15 cellular contexts compared by ENCODE assay signal in genomic region chr6:142329486-142330113, GRCh38. TPM values are rescaled to one million over a fixed set of nuclear protein-coding genes. Genes with fewer than 3 reads are reported as not detected.
"Had no signal": no experiment of that assay in that cellular context is flagged by ENCODE, and none has a peak within 500 bp of the region (broad histone marks: within the 10 kb centered on the region; RNA-seq: fewer than 3 reads in every experiment).

No MANE protein-coding gene starts in this region.

- H3K36me3 ChIP-seq: esophagus muscularis mucosa, gastroesophageal sphincter, heart left ventricle, left ventricle myocardium inferior, thoracic aorta had no signal

- H2AFZ ChIP-seq: parathyroid adenoma had no signal

- H3K27me3 ChIP-seq: esophagus muscularis mucosa, gastroesophageal sphincter, heart left ventricle had no signal

- H3K9ac ChIP-seq: parathyroid adenoma had no signal

- ATAC-seq: activated CD8-positive, alpha-beta T cell treated with anti-CD3 and anti-CD28 coated beads, Interleukin-2, amount 10 ng/mL, durations not matched to agents 7 days and 5 days; gastroesophageal sphincter; heart left ventricle; stimulated activated naive B cell treated with anti-CD40 and anti-IgM and Interleukin-4, amounts not matched to agents 10 μg/mL and 1 μg/mL and 100 μg/mL, for 72 hours; T-cell had no signal

- H3K4me3 ChIP-seq: coronary artery, esophagus muscularis mucosa, gastroesophageal sphincter, heart left ventricle, left ventricle myocardium inferior, thoracic aorta had no signal

- H3K79me2 ChIP-seq: parathyroid adenoma had no signal

- H3K9me3 ChIP-seq: esophagus muscularis mucosa, gastroesophageal sphincter, heart left ventricle, left ventricle myocardium inferior, thoracic aorta had no signal

- DNase-seq: activated CD4-positive, alpha-beta T cell treated with anti-CD3 and anti-CD28 coated beads, Interleukin-2, amount 10 ng/mL, durations not matched to agents 24 days and 14 days; activated CD4-positive, CD25-positive, alpha-beta regulatory T cell; activated CD8-positive, alpha-beta T cell treated with anti-CD3 and anti-CD28 coated beads, Interleukin-2, amount 10 ng/mL, durations not matched to agents 7 days and 5 days; activated naive CD4-positive, alpha-beta T cell treated with anti-CD3 and anti-CD28 coated beads for 36 hours; activated T-cell treated with anti-CD3 and anti-CD28 coated beads, Interleukin-2, amount 50 U/mL, for 24 hours; heart left ventricle; kidney glomerular epithelial cell; left ventricle myocardium inferior; stimulated activated naive B cell treated with anti-CD40 and anti-IgM and Interleukin-4, amounts not matched to agents 10 μg/mL and 1 μg/mL and 100 μg/mL, for 72 hours; T-cell had no signal

- H3K27ac ChIP-seq: coronary artery, esophagus muscularis mucosa, gastroesophageal sphincter, heart left ventricle, left ventricle myocardium inferior, parathyroid adenoma, thoracic aorta had no signal

- H3K4me1 ChIP-seq: esophagus muscularis mucosa, gastroesophageal sphincter, left ventricle myocardium inferior, parathyroid adenoma had no signal

RNA-seq across cellular contexts. Expression of gene ADGRG6, which starts 27.8 kb away (rescaled TPM):
- total RNA-seq: activated CD4-positive, alpha-beta T cell treated with anti-CD3 and anti-CD28 coated beads, Interleukin-2, amount 10 ng/mL, durations not matched to agents 24 days and 14 days had no signal
